ENCODE assay signal across 24 cellular contexts in genomic region chr10:87101996-87102395, GRCh38.
"Had no signal": no experiment of that assay in that cellular context is flagged by ENCODE, and none has a peak within 500 bp of the region (broad histone marks: within the 10 kb centered on the region; RNA-seq: fewer than 3 reads in every experiment).

No MANE protein-coding gene starts in this region.

- FAIRE-seq: endometrium, islet of Langerhans, keratinocyte had no signal

- DNase-seq: colonic mucosa; cortex of kidney; effector CD8-positive, alpha-beta T cell; effector memory CD8-positive, alpha-beta T cell; endodermal cell; erythroblast; esophagus squamous epithelium; foreskin fibroblast; foreskin melanocyte; gastrocnemius medialis; glutamatergic neuron; head of caudate nucleus; heart right ventricle; hippocampal formation; left cardiac atrium; left lung; left ventricle myocardium superior; lower lobe of right lung; mesenchymal stem cell; mucosa of descending colon; naive B cell had no signal
